In the genomic region with DNA sequence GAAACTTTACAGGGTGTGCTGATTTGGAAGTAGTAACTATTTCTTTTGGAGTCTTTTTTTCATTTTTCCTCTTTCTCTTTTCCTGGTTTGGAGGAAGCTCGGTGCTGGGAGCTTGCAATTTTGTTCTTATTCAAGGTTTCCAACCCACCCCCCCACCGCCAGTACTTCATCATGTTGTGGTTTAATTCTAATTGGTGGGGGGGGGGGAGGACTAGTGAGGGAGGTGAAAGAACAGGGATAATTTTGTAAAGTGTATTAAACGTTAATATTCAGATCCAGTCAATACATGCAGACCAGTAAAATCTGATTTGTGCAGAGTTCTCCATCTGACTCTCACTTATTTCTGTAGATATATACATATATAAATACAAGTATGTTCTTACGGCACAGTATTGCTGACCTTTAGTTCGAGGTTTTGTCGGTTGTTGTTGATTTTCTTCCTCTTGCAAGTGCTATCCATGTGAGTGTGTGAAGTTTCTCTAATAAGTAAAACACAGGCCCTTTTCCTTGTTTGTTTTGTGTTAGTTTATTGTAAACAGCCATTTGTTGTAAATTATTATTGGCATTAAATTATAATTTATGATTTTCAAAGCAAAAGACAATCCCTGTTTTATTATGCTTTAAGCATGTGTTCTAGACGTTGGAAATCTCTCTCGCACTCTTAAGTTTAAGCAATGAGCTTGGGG, we compare ENCODE assay signal across 10 cellular contexts. TPM values are rescaled to one million over a fixed set of nuclear protein-coding genes. Genes with fewer than 3 reads are reported as not detected.
A peak's percentile ranks its signal among the peaks of the same experiment; 100 is the strongest.
DNase-seq lines count a peak whose midpoint lies in the region; ATAC-seq, FAIRE-seq and TF ChIP-seq lines count a peak whose summit lies in the region.
"Had no signal": no experiment of that assay in that cellular context is flagged by ENCODE, and none has a peak within 500 bp of the region (broad histone marks: within the 10 kb centered on the region; RNA-seq: fewer than 3 reads in every experiment).

No MANE protein-coding gene starts in this region.

- TF ChIP-seq POLR2A in prostate gland (IDR thresholded peaks at IDR 0.05) (no peak), GM12891 (IDR thresholded peaks at IDR 0.05; ENCODE audit: low read depth, low read length) (no peak)

- H3K9ac ChIP-seq in SK-N-MC (ENCODE audit: insufficient read length): peak overlapping the region; percentile 80

- TF ChIP-seq CTCF in fibroblast of pulmonary artery (IDR thresholded peaks at IDR 0.05; ENCODE audit: low read length, missing control alignments) (no peak), prostate gland (IDR thresholded peaks at IDR 0.05) (no peak)

- no peaks in the 10 kb centered on the region for H3K27me3 ChIP-seq in prostate gland (replicated peaks; ENCODE audit: insufficient read depth)

- ATAC-seq in GM19351 (IDR thresholded peaks at IDR 0.05; ENCODE audit: unreplicated experiment) (no peak), GM21367 (IDR thresholded peaks at IDR 0.05; ENCODE audit: unreplicated experiment) (no peak)

- H3K4me1 ChIP-seq in prostate gland (replicated peaks): no peaks in the 10 kb centered on the region

- peaks cover 31% of the 10 kb centered on the region for H3K36me3 ChIP-seq in SK-N-MC (ENCODE audit: insufficient read depth, low read length)
- no peaks in the 10 kb centered on the region for H3K36me3 ChIP-seq in prostate gland

- intact Hi-C loops in prostate gland (cut with DNase I): loop anchor here (5.0 kb wide), 1 partner anchor 1078 kb away; no protein-coding TSS in a partner anchor

- H3K4me3 ChIP-seq in SK-N-MC (peak overlapping the region; percentile 85), fibroblast of pulmonary artery (replicated peaks; ENCODE audit: low read depth, low read length) (peak overlapping the region; percentile 68), prostate gland (peak overlapping the region; percentile 73 to 76)

- H3K27ac ChIP-seq in SK-N-MC (peak overlapping the region; percentile 86), prostate gland (peak overlapping the region; percentile 91 to 95)

- no peaks in the 10 kb centered on the region for H3K9me3 ChIP-seq in SK-N-MC (ENCODE audit: low read depth, low read length)
- no peaks in the 10 kb centered on the region for H3K9me3 ChIP-seq in prostate gland

- 6% methylated on average over 8 of the region's 8 CpGs for WGBS in prostate gland

- FAIRE-seq in GM12891 (lab: Jason Lieb, UNC): no peak

- DNase-seq in ELF-1 (ENCODE audit: low read depth, low spot score) (peak; percentile 0), SK-N-MC (ENCODE audit: low read depth, low spot score) (no peak), fibroblast of pulmonary artery (ENCODE audit: low read depth) (peak; percentile 39), prostate gland (ENCODE audit: low spot score) (no peak), GM12891 (ENCODE audit: insufficient read length, low spot score) (no peak)
- DNase-seq in stimulated activated CD4-positive, alpha-beta T cell treated with anti-CD3 and anti-CD28 coated beads, Interleukin-4, amount 100 ng/mL, for 4 hours: no peak
- DNase-seq: naive B cell, NCI-H2227 treated with DMSO at 0.1 percent for 48 hours had no signal

TF ChIP-seq in GM12891, 5 proteins besides CTCF, POLR2A, EP300 and RAD21:
- TF ChIP-seq POU2F2 (IDR thresholded peaks at IDR 0.05; ENCODE audit: low read depth, low read length): no peak
- no peak for TF ChIP-seq SPI1 (IDR thresholded peaks at IDR 0.05; ENCODE audit: low read depth, low read length)
- TF ChIP-seq POLR2AphosphoS5 (IDR thresholded peaks at IDR 0.05; ENCODE audit: low read depth, low read length): no peak
- TF ChIP-seq PAX5 (IDR thresholded peaks at IDR 0.05; ENCODE audit: insufficient read depth, low read length, severe bottlenecking): no peak
- no peak for TF ChIP-seq TAF1 (IDR thresholded peaks at IDR 0.05; ENCODE audit: low read depth, low read length)

RNA-seq across cellular contexts. Expression of a gene that starts 9.3 kb away (rescaled TPM):
- 10 to 100 TPM; 48.7 to 58.1 TPM for total RNA-seq in prostate gland
- polyA plus RNA-seq in GM12891 (2012; ENCODE audit: low read depth, missing spikeins): 14.7 TPM

Comparison
In these comparisons a context has a peak if more than half of its experiments do, and no peak if none do; other contexts are left out.
1. DNase-seq: peak in ELF-1 (single experiment) and fibroblast of pulmonary artery (single experiment); none in SK-N-MC (single experiment), prostate gland (single experiment), GM12891 (single experiment) and stimulated activated CD4-positive, alpha-beta T cell treated with anti-CD3 and anti-CD28 coated beads, Interleukin-4, amount 100 ng/mL, for 4 hours (0 of 2).
2. Peak in every context shown above with its lines, with median percentiles within 50 percentile points of each other: H3K4me3 ChIP-seq.